ENCODE assay signal across 16 cellular contexts in the genomic region with DNA sequence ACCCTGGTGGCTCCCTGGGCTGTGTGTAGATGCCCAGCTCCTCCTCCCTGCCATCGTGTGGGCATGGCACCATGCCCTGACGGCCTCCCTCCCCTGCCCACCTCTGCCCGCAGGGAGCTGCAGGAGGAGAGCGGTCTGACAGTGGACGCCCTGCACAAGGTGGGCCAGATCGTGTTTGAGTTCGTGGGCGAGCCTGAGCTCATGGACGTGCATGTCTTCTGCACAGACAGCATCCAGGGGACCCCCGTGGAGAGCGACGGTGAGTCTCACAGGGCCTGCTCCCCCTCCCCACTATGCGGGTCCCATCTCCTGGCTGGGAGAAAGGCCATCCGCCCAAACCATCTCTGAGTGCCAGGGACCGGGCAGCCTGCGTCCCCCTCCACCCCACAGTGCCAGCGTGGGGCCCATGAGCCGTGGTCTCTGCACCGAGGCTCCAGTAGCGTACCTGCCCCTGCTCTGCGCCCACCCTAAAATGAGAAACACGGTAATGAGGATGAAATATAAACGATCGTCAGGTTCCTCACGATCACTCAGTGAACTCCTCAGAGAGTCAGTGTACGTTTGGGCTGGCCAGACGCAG. TPM values are rescaled to one million over a fixed set of nuclear protein-coding genes. Genes with fewer than 3 reads are reported as not detected.
DNase-seq lines count a peak whose midpoint lies in the region; ATAC-seq, FAIRE-seq and TF ChIP-seq lines count a peak whose summit lies in the region.
"Had no signal": no experiment of that assay in that cellular context is flagged by ENCODE, and none has a peak within 500 bp of the region (broad histone marks: within the 10 kb centered on the region; RNA-seq: fewer than 3 reads in every experiment).

No MANE protein-coding gene starts in this region.

- 89% methylated on average over 24 of the region's 27 CpGs for WGBS in SK-N-SH (ENCODE audit: low lambda C conversion rate)
- no CpG with 5 or more reads among the region's 27 CpGs for WGBS in H9 (ENCODE audit: extremely low coverage, insufficient read length, low lambda C conversion rate)

- H3K9ac ChIP-seq in SK-N-SH (peak overlapping the region; percentile 65), H9 (ENCODE audit: extremely low read depth, insufficient read length, low read length) (no peak overlapping the region)

- intact Hi-C loops in dendritic cell treated with granulocyte-macrophage colony-stimulating factor and Interleukin-4, amounts not matched to agents 40 ng/mL and 50 ng/mL, for 4 days (cut with micrococcal nuclease), result loop anchor here (5.0 kb wide), 2 partner anchors 47 to 97 kb away; no protein-coding TSS in a partner anchor

- no peak for TF ChIP-seq RAD21 in SK-N-SH (IDR thresholded peaks at IDR 0.05; ENCODE audit: low read length)

- H3K27me3 ChIP-seq in SK-N-SH (ENCODE audit: insufficient read depth), result no peaks in the 10 kb centered on the region
- no peaks in the 10 kb centered on the region for H3K27me3 ChIP-seq in H9 (ENCODE audit: insufficient read depth, low read length)
- H3K27me3 ChIP-seq: Peyer's patch had no signal

- no peaks in the 10 kb centered on the region for H3K9me3 Mint-ChIP-seq in dendritic cell treated with granulocyte-macrophage colony-stimulating factor and Interleukin-4, amounts not matched to agents 40 ng/mL and 50 ng/mL, for 4 days
- no peaks in the 10 kb centered on the region for H3K9me3 Mint-ChIP-seq in H9
- H3K9me3 Mint-ChIP-seq: CD4-positive, alpha-beta T cell had no signal

- peaks cover 0 to 8% of the 10 kb centered on the region in 2 experiments for H3K36me3 ChIP-seq in SK-N-SH (replicated peaks in 1 of 2; ENCODE audit: control insufficient read depth in 1 of 2, insufficient read depth in 2 of 2, low read length in 1 of 2)
- H3K36me3 ChIP-seq: Peyer's patch, prostate gland had no signal

- no peak overlapping the region for H4K8ac ChIP-seq in H9 (replicated peaks; ENCODE audit: insufficient read length, low read depth, low read length)

- H3K4me3 ChIP-seq in SK-N-SH (ENCODE audit: low read depth in 2 of 2, low read length in 1 of 2) (no peak overlapping the region), skin epidermis (no peak overlapping the region)
- H3K4me3 ChIP-seq: Peyer's patch, prostate gland had no signal

- peaks cover 32% of the 10 kb centered on the region for H3F3A ChIP-seq in SK-N-SH (replicated peaks; ENCODE audit: insufficient read depth)

- CTCF ChIA-PET in SK-N-SH (lab: Yijun Ruan, JAX), result interaction anchor here (0.7 to 2.3 kb wide), 3 partner anchors 11 to 98 kb away, joined by 3 to 14 read pairs (median 4); no protein-coding TSS in a partner anchor
- CTCF ChIA-PET in GM10248 (lab: Yijun Ruan, JAX), result interaction anchor here (1.0 to 4.9 kb wide), 7 partner anchors 7 to 98 kb away, joined by 3 to 34 read pairs (median 8); no protein-coding TSS in a partner anchor

- FAIRE-seq in HTR-8/SVneo (lab: Jason Lieb, UNC), result peak; percentile 69

- peaks cover 76% of the 10 kb centered on the region for H3K36me3 Mint-ChIP-seq in dendritic cell treated with granulocyte-macrophage colony-stimulating factor and Interleukin-4, amounts not matched to agents 40 ng/mL and 50 ng/mL, for 4 days (ENCODE audit: low read depth)
- peaks cover 12 to 42% (median 36%) of the 10 kb centered on the region in 3 experiments for H3K36me3 Mint-ChIP-seq in H9 (ENCODE audit: insufficient read depth in 1 of 3, low read depth in 3 of 3)

- H4K20me1 ChIP-seq in SK-N-SH (ENCODE audit: insufficient read depth) (no peaks in the 10 kb centered on the region), H9 (ENCODE audit: control insufficient read depth, insufficient read depth, insufficient read length) (no peaks in the 10 kb centered on the region)

- H3K27ac ChIP-seq in SK-N-SH (ENCODE audit: low read depth in 2 of 2, low read length in 1 of 2), result peak overlapping the region; percentile 73 to 98
- peak overlapping the region in 20 of 21 experiments; percentile 43 to 89 (median 73) for H3K27ac ChIP-seq in skin epidermis
- no peak overlapping the region for H3K27ac ChIP-seq in H9 (ENCODE audit: insufficient read length, low read depth, low read length)
- H3K27ac ChIP-seq: 22Rv1, prostate gland had no signal

- H2BK20ac ChIP-seq in H9 (ENCODE audit: low read depth, low read length, poor library complexity, severe bottlenecking), result no peak overlapping the region

- peak; percentile 36 for DNase-seq in SK-N-SH
- DNase-seq in HTR-8/SVneo (ENCODE audit: insufficient read length, low spot score), result no peak
- DNase-seq in H9, result no peak
- DNase-seq in GM10248 (ENCODE audit: extremely low spot score), result no peak
- DNase-seq: activated naive CD4-positive, alpha-beta T cell; CD4-positive, alpha-beta T cell; DMS79 treated with DMSO at 0.1 percent for 48 hours; NCI-H2107; NCI-H748 treated with DMSO at 0.1 percent for 48 hours had no signal

- no peak overlapping the region for H3K18ac ChIP-seq in H9 (ENCODE audit: insufficient read length, low read depth, low read length)

- H3K4me1 ChIP-seq in SK-N-SH (ENCODE audit: control insufficient read depth in 1 of 2, insufficient read depth in 2 of 2, low read depth in 1 of 2, low read length in 1 of 2) (peaks cover 5 to 16% of the 10 kb centered on the region in 2 experiments; a peak in 3 of 4 replicates), H9 (ENCODE audit: insufficient read depth, low read length) (no peaks in the 10 kb centered on the region)
- H3K4me1 ChIP-seq: prostate gland had no signal

- H4K5ac ChIP-seq in H9 (ENCODE audit: insufficient read length, low read depth, low read length), result no peak overlapping the region

- H3K14ac ChIP-seq in H9 (ENCODE audit: insufficient read depth, low read length), result no peak overlapping the region; the same call in 1 of the 2 replicates

- no peak overlapping the region for H3K56ac ChIP-seq in H9 (ENCODE audit: insufficient read length, low read depth, low read length)

- H3K4me2 ChIP-seq in SK-N-SH (peak overlapping the region; percentile 66), H9 (ENCODE audit: insufficient read depth, insufficient read length, low read length) (no peak overlapping the region)

- H2AFZ ChIP-seq in SK-N-SH (ENCODE audit: low read depth) (0 out of 2 replicates have a peak overlapping the region, but pooled peaks have one; percentile 64), H9 (ENCODE audit: low read length) (no peak overlapping the region)

- no peaks in the 10 kb centered on the region for H3K27me3 Mint-ChIP-seq in dendritic cell treated with granulocyte-macrophage colony-stimulating factor and Interleukin-4, amounts not matched to agents 40 ng/mL and 50 ng/mL, for 4 days
- H3K27me3 Mint-ChIP-seq in H9 (ENCODE audit: low read depth), result no peaks in the 10 kb centered on the region; the same call in 1 of the 2 replicates
- H3K27me3 Mint-ChIP-seq: CD4-positive, alpha-beta T cell had no signal

- peak overlapping the region; percentile 69 for H3K27ac Mint-ChIP-seq in dendritic cell treated with granulocyte-macrophage colony-stimulating factor and Interleukin-4, amounts not matched to agents 40 ng/mL and 50 ng/mL, for 4 days
- no peak overlapping the region for H3K27ac Mint-ChIP-seq in H9

- H3K79me2 ChIP-seq in SK-N-SH (ENCODE audit: insufficient read depth) (no peaks in the 10 kb centered on the region; the same call in 1 of the 2 replicates), H9 (ENCODE audit: insufficient read depth, low read length) (no peaks in the 10 kb centered on the region)

- no peak overlapping the region for H3T11ph ChIP-seq in H9 (ENCODE audit: low read length)

- H3K23ac ChIP-seq in H9 (ENCODE audit: insufficient read length, low read depth, low read length), result no peak overlapping the region

- no peak overlapping the region for H2BK5ac ChIP-seq in H9 (ENCODE audit: insufficient read length, low read length)

- H2AK5ac ChIP-seq in H9 (ENCODE audit: insufficient read length, low read length), result no peak overlapping the region

- H3K4me1 Mint-ChIP-seq in dendritic cell treated with granulocyte-macrophage colony-stimulating factor and Interleukin-4, amounts not matched to agents 40 ng/mL and 50 ng/mL, for 4 days (ENCODE audit: low read depth), result peaks cover 97% of the 10 kb centered on the region
- peaks cover 3 to 8% of the 10 kb centered on the region in 2 experiments for H3K4me1 Mint-ChIP-seq in H9

- H3K4me3 Mint-ChIP-seq in dendritic cell treated with granulocyte-macrophage colony-stimulating factor and Interleukin-4, amounts not matched to agents 40 ng/mL and 50 ng/mL, for 4 days, result no peak overlapping the region
- H3K4me3 Mint-ChIP-seq in H9, result no peak overlapping the region
- H3K4me3 Mint-ChIP-seq: CD4-positive, alpha-beta T cell had no signal

- no peaks in the 10 kb centered on the region for H3K23me2 ChIP-seq in H9 (ENCODE audit: insufficient read length, low read depth, low read length, poor library complexity, severe bottlenecking)

- no peak overlapping the region for H4K91ac ChIP-seq in H9 (ENCODE audit: insufficient read length, low read depth, low read length)

- no peak for TF ChIP-seq EP300 in SK-N-SH (IDR thresholded peaks at IDR 0.05; ENCODE audit: borderline replicate concordance in 1 of 2, low read depth in 1 of 2, low read length in 1 of 2)

- no peak overlapping the region for H3K4ac ChIP-seq in H9 (ENCODE audit: low read depth, low read length)

- POLR2A ChIA-PET in SK-N-SH (lab: Yijun Ruan, JAX) (interaction anchor here (1.0 kb wide), 1 partner anchor 35 kb away, joined by 4 read pairs; no protein-coding TSS in a partner anchor), GM10248 (lab: Yijun Ruan, JAX) (interaction anchor here (1.3 to 2.0 kb wide), 2 partner anchors 11 to 50 kb away, joined by 4 to 10 read pairs; no protein-coding TSS in a partner anchor)

- TF ChIP-seq CTCF in SK-N-SH (IDR thresholded peaks at IDR 0.05), result no peak
- TF ChIP-seq CTCF in H9 (conservative IDR thresholded peaks at IDR 0.05), result no peak
- no peak for TF ChIP-seq CTCF in GM10248 (IDR thresholded peaks at IDR 0.05; ENCODE audit: control extremely low read depth, extremely low read depth, low read depth, missing control alignments)

- no peaks in the 10 kb centered on the region for H3K9me2 ChIP-seq in SK-N-SH

- H2BK120ac ChIP-seq in H9 (ENCODE audit: low read depth, low read length, poor library complexity, severe bottlenecking), result no peak overlapping the region

- H2BK12ac ChIP-seq in H9 (ENCODE audit: insufficient read length, low read depth, low read length), result no peak overlapping the region

- H3K9me3 ChIP-seq in SK-N-SH (no peaks in the 10 kb centered on the region), H9 (ENCODE audit: control insufficient read depth, low read depth, low read length) (no peaks in the 10 kb centered on the region)
- H3K9me3 ChIP-seq: Peyer's patch, prostate gland had no signal

- ATAC-seq in SK-N-SH treated with all-trans-retinoic acid at 6 μM for 48 hours (no peak), esophagus mucosa (no peak)

- H2BK15ac ChIP-seq in H9 (ENCODE audit: low read depth, low read length), result no peak overlapping the region

- no peaks in the 10 kb centered on the region for H3K79me1 ChIP-seq in H9 (ENCODE audit: insufficient read depth, low read depth, low read length, poor library complexity, severe bottlenecking)

RNA-seq across cellular contexts. Expression of a gene that starts 7.8 kb away (rescaled TPM):
- polyA plus RNA-seq in SK-N-SH (2012; rRNA removed), result 79.5 and 98.1 TPM in 2 replicates
- 69.1 and 83.0 TPM in 2 replicates for polyA plus RNA-seq in SK-N-SH (2012; cell fraction: cytosol; rRNA removed)
- 53.9 and 64.3 TPM in 2 replicates for polyA plus RNA-seq in SK-N-SH (2012; cell fraction: nucleus; rRNA removed)
- total RNA-seq in esophagus mucosa (37.5 TPM), H9 (2021) (80.3 and 84.7 TPM in 2 replicates)

RNA-seq across cellular contexts. Expression of a gene that starts 7.8 kb away (rescaled TPM):
- 30.7 and 34.8 TPM in 2 replicates for polyA plus RNA-seq in SK-N-SH (2012; rRNA removed)
- 36.0 and 37.6 TPM in 2 replicates for polyA plus RNA-seq in SK-N-SH (2012; cell fraction: cytosol; rRNA removed)
- polyA plus RNA-seq in SK-N-SH (2012; cell fraction: nucleus; rRNA removed), result 13.9 and 18.7 TPM in 2 replicates
- 17.3 TPM for total RNA-seq in esophagus mucosa
- 57.2 and 59.0 TPM in 2 replicates for total RNA-seq in H9 (2021)

RNA-seq across cellular contexts. Expression of a gene that starts 17.1 kb away (rescaled TPM):
- polyA plus RNA-seq in SK-N-SH (2012; rRNA removed), result 28.7 and 46.2 TPM in 2 replicates
- polyA plus RNA-seq in SK-N-SH (2012; cell fraction: cytosol; rRNA removed), result 20.4 and 23.6 TPM in 2 replicates
- 29.9 and 64.7 TPM in 2 replicates for polyA plus RNA-seq in SK-N-SH (2012; cell fraction: nucleus; rRNA removed)
- 23.7 TPM for total RNA-seq in esophagus mucosa
- total RNA-seq in H9 (2021), result 37.4 and 39.0 TPM in 2 replicates
